In the genomic region with DNA sequence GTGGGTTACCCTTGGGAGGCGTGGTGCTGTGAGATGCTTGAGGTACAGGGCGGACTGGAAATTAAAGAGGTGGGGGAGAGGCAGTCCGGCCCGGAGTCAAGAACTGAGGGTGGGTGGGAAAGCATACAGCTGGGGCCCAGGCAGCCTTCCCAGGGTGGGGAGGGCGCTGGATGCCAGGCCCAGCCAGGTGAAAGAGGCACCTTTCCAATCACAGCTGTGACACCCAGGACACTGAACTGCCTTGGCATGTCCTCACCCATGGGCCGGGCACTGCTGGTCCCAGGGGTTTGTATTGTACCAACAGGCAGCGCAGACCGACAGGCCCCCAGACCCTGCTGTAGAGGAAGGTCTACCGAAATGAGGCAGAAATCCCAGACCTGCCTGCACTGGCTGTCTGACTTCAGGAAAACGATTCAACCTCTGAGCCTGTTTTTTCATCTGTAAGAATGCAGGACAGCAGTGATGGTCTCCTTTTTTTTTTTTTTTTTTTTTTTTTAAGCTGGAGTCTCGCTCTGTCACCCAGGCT, we compare ENCODE assay signal across 1 cellular context.
TF ChIP-seq lines count a peak whose summit lies in the region.

No MANE protein-coding gene starts in this region.

TF ChIP-seq in HEK293, 187 proteins besides CTCF, POLR2A, EP300 and RAD21 (continued from another document):
- TF ChIP-seq, protein P1, sequence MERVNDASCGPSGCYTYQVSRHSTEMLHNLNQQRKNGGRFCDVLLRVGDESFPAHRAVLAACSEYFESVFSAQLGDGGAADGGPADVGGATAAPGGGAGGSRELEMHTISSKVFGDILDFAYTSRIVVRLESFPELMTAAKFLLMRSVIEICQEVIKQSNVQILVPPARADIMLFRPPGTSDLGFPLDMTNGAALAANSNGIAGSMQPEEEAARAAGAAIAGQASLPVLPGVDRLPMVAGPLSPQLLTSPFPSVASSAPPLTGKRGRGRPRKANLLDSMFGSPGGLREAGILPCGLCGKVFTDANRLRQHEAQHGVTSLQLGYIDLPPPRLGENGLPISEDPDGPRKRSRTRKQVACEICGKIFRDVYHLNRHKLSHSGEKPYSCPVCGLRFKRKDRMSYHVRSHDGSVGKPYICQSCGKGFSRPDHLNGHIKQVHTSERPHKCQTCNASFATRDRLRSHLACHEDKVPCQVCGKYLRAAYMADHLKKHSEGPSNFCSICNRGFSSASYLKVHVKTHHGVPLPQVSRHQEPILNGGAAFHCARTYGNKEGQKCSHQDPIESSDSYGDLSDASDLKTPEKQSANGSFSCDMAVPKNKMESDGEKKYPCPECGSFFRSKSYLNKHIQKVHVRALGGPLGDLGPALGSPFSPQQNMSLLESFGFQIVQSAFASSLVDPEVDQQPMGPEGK (tag by site-specific recombination; IDR thresholded peaks at IDR 0.05) = no peak
- no peak for TF ChIP-seq ZNF19 (tag by site-specific recombination; IDR thresholded peaks at IDR 0.05; ENCODE audit: low read depth)
- TF ChIP-seq ZNF214 (tag by site-specific recombination; IDR thresholded peaks at IDR 0.05; ENCODE audit: borderline replicate concordance) = no peak
- TF ChIP-seq ZFHX2 (tag by site-specific recombination; conservative IDR thresholded peaks at IDR 0.05) = no peak
